In genomic region chr5:74538206-74538661, GRCh38 we compare ENCODE assay signal across 12 cellular contexts.
DNase-seq lines count a peak whose midpoint lies in the region; ATAC-seq and TF ChIP-seq lines count a peak whose summit lies in the region.
"Had no signal": no experiment of that assay in that cellular context is flagged by ENCODE, and none has a peak within 500 bp of the region (broad histone marks: within the 10 kb centered on the region; RNA-seq: fewer than 3 reads in every experiment).

No MANE protein-coding gene starts in this region.

- no peaks in the 10 kb centered on the region for H3K27me3 ChIP-seq in testis
- H3K27me3 ChIP-seq: breast epithelium, suprapubic skin had no signal

- DNase-seq in HuH-7 (ENCODE audit: low spot score) (peak; percentile 60), brain pericyte (ENCODE audit: low read depth, low spot score) (peak; percentile 51), left kidney (ENCODE audit: low read depth, low spot score) (peak; percentile 7), testis (peak; percentile 72), NCI-H2081 treated with DMSO at 0.1 percent for 48 hours (lab: John Stamatoyannopoulos, UW) (no peak), activated gamma-delta T cell treated with Interleukin-2 at 50 U/mL for 16 hours (no peak)
- DNase-seq: activated CD4-positive, CD25-positive, alpha-beta regulatory T cell; GDM1 had no signal

- H3K4me1 ChIP-seq in testis, result peaks cover 22% of the 10 kb centered on the region

- ATAC-seq in activated CD4-positive, CD25-positive, alpha-beta regulatory T cell treated with anti-CD3 and anti-CD28 coated beads, Interleukin-2, amount 50 U/mL, for 24 hours, result no peak
- no peak for ATAC-seq in GM19023 (IDR thresholded peaks at IDR 0.05; ENCODE audit: unreplicated experiment)

- TF ChIP-seq CTCF in testis (IDR thresholded peaks at IDR 0.05), result no peak

- TF ChIP-seq POLR2A in testis (IDR thresholded peaks at IDR 0.05), result no peak

- 36 to 52% methylated on average over 3 of the region's 3 CpGs for WGBS in testis, 2 donors

- no peak overlapping the region for H3K27ac ChIP-seq in testis
- H3K27ac ChIP-seq: suprapubic skin had no signal

- intact Hi-C loops in testis (cut with DNase I; ENCODE audit: low total_unique reads), result no loop called here

- H3K9me3 ChIP-seq in testis, result no peaks in the 10 kb centered on the region
- H3K9me3 ChIP-seq: suprapubic skin had no signal

- H3K36me3 ChIP-seq in testis (ENCODE audit: low read depth, missing control alignments), result no peaks in the 10 kb centered on the region
- H3K36me3 ChIP-seq: breast epithelium, suprapubic skin had no signal

- no peak overlapping the region for H3K4me3 ChIP-seq in testis
- H3K4me3 ChIP-seq: breast epithelium, suprapubic skin had no signal

Comparison
In these comparisons a context has a peak if more than half of its experiments do, and no peak if none do; other contexts are left out.
1. DNase-seq: peak in HuH-7 (single experiment), brain pericyte (single experiment), left kidney (single experiment) and testis (single experiment); none in NCI-H2081 treated with DMSO at 0.1 percent for 48 hours (single experiment) and activated gamma-delta T cell treated with Interleukin-2 at 50 U/mL for 16 hours (single experiment).